In genomic region chr5:138082033-138082432, GRCh38 we compare ENCODE assay signal across 1 cellular context.
TF ChIP-seq lines count a peak whose summit lies in the region.

No MANE protein-coding gene starts in this region.

TF ChIP-seq in HCT116, 20 proteins besides CTCF, POLR2A, EP300 and RAD21 (continued from another document):
- no peak for TF ChIP-seq REST (IDR thresholded peaks at IDR 0.05; ENCODE audit: low read depth)
